ENCODE assay signal across 26 cellular contexts in genomic region chr10:9102026-9102425, GRCh38.
DNase-seq lines count a peak whose midpoint lies in the region; ATAC-seq and FAIRE-seq lines count a peak whose summit lies in the region.
"Had no signal": no experiment of that assay in that cellular context is flagged by ENCODE, and none has a peak within 500 bp of the region (broad histone marks: within the 10 kb centered on the region; RNA-seq: fewer than 3 reads in every experiment).

No MANE protein-coding gene starts in this region.

- no peak overlapping the region for H3K27ac ChIP-seq in epithelial cell of prostate
- H3K27ac ChIP-seq: KMS-11 had no signal

- peak; percentile 45 to 61 for ATAC-seq in activated T-cell treated with anti-CD3 and anti-CD28 coated beads, Interleukin-2, amount 50 U/mL, for 72 hours (replicated peaks in 1 of 2)

- H3K4me1 Mint-ChIP-seq in activated T-cell treated with anti-CD3 and anti-CD28 coated beads, Interleukin-2, amount 50 U/mL, for 72 hours (ENCODE audit: low read depth) = peaks cover 11% of the 10 kb centered on the region
- peaks cover 14% of the 10 kb centered on the region for H3K4me1 Mint-ChIP-seq in activated T-cell treated with anti-CD3 and anti-CD28 coated beads, Interleukin-2, amount 50 U/mL, for 24 hours (ENCODE audit: low read depth)
- H3K4me1 Mint-ChIP-seq: B cell, CD14-positive monocyte had no signal

- no peaks in the 10 kb centered on the region for H3K9me3 Mint-ChIP-seq in activated T-cell treated with anti-CD3 and anti-CD28 coated beads, Interleukin-2, amount 50 U/mL, for 72 hours
- H3K9me3 Mint-ChIP-seq in activated T-cell treated with anti-CD3 and anti-CD28 coated beads, Interleukin-2, amount 50 U/mL, for 24 hours = no peaks in the 10 kb centered on the region
- H3K9me3 Mint-ChIP-seq: CD14-positive monocyte had no signal

- no peak for DNase-seq in activated T-cell treated with anti-CD3 and anti-CD28 coated beads, Interleukin-2, amount 50 U/mL, for 72 hours
- no peak for DNase-seq in activated T-cell treated with anti-CD3 and anti-CD28 coated beads, Interleukin-2, amount 50 U/mL, for 24 hours
- DNase-seq in RKO (ENCODE audit: low spot score) = peak; percentile 50
- peak; percentile 12 for DNase-seq in epithelial cell of prostate (ENCODE audit: low read depth, low spot score)
- peak; percentile 5 for DNase-seq in urothelium cell line (ENCODE audit: low spot score)
- no peak for DNase-seq in iPS-NIHi11 (ENCODE audit: low spot score)
- no peak for DNase-seq in SW480 (ENCODE audit: low spot score)
- DNase-seq: DMS53, EL, GF-D8, GOT3, HCEC 1CT, IMR-90, NCI-H1694, NCI-H2081 treated with DMSO at 0.1 percent for 48 hours, NCI-H446, NCI-H526 treated with DMSO at 0.1 percent for 48 hours, OCI-M1, RPMI8226, SHP77 treated with DMSO at 0.1 percent for 48 hours, SK-N-SH had no signal

- H3K4me3 Mint-ChIP-seq in activated T-cell treated with anti-CD3 and anti-CD28 coated beads, Interleukin-2, amount 50 U/mL, for 72 hours = no peak overlapping the region
- no peak overlapping the region for H3K4me3 Mint-ChIP-seq in activated T-cell treated with anti-CD3 and anti-CD28 coated beads, Interleukin-2, amount 50 U/mL, for 24 hours
- H3K4me3 Mint-ChIP-seq: B cell, CD14-positive monocyte had no signal

- no peak overlapping the region for H3K27ac Mint-ChIP-seq in activated T-cell treated with anti-CD3 and anti-CD28 coated beads, Interleukin-2, amount 50 U/mL, for 72 hours
- H3K27ac Mint-ChIP-seq in activated T-cell treated with anti-CD3 and anti-CD28 coated beads, Interleukin-2, amount 50 U/mL, for 24 hours = no peak overlapping the region
- H3K27ac Mint-ChIP-seq: B cell, CD14-positive monocyte had no signal

- FAIRE-seq in urothelium cell line (lab: Jason Lieb, UNC) = no peak
- FAIRE-seq: A204.1, D721Med had no signal

- H3K36me3 Mint-ChIP-seq in activated T-cell treated with anti-CD3 and anti-CD28 coated beads, Interleukin-2, amount 50 U/mL, for 72 hours (ENCODE audit: insufficient read depth in 2 of 2) = no peaks in the 10 kb centered on the region
- no peaks in the 10 kb centered on the region for H3K36me3 Mint-ChIP-seq in activated T-cell treated with anti-CD3 and anti-CD28 coated beads, Interleukin-2, amount 50 U/mL, for 24 hours (ENCODE audit: low read depth)
- H3K36me3 Mint-ChIP-seq: CD14-positive monocyte had no signal

- H3K27me3 Mint-ChIP-seq in activated T-cell treated with anti-CD3 and anti-CD28 coated beads, Interleukin-2, amount 50 U/mL, for 72 hours (ENCODE audit: low read depth) = no peaks in the 10 kb centered on the region
- no peaks in the 10 kb centered on the region for H3K27me3 Mint-ChIP-seq in activated T-cell treated with anti-CD3 and anti-CD28 coated beads, Interleukin-2, amount 50 U/mL, for 24 hours
- H3K27me3 Mint-ChIP-seq: B cell had no signal

Comparison
In these comparisons a context has a peak if more than half of its experiments do, and no peak if none do; other contexts are left out.
1. DNase-seq: peak in RKO (single experiment), epithelial cell of prostate (single experiment) and urothelium cell line (single experiment); none in activated T-cell treated with anti-CD3 and anti-CD28 coated beads, Interleukin-2, amount 50 U/mL, for 72 hours (0 of 2), activated T-cell treated with anti-CD3 and anti-CD28 coated beads, Interleukin-2, amount 50 U/mL, for 24 hours (single experiment), iPS-NIHi11 (single experiment) and SW480 (single experiment).